1 cellular context compared by ENCODE assay signal in genomic region chrX:107227780-107228485, GRCh38.
A peak's percentile ranks its signal among the peaks of the same experiment; 100 is the strongest.
TF ChIP-seq lines count a peak whose summit lies in the region.

No MANE protein-coding gene starts in this region.

TF ChIP-seq in HepG2, 621 proteins besides CTCF, POLR2A, EP300 and RAD21:
- TF ChIP-seq PCBP2 (optimal IDR thresholded peaks at IDR 0.05; ENCODE audit: low read depth, low read length, poor library complexity, severe bottlenecking) (no peak), ZSCAN31 (CRISPR knock-in tag; IDR thresholded peaks at IDR 0.05; ENCODE audit: low read depth) (no peak), KLF15 (CRISPR knock-in tag; IDR thresholded peaks at IDR 0.05; ENCODE audit: borderline replicate concordance) (no peak), ATF7 (IDR thresholded peaks at IDR 0.05) (peak; percentile 79), ATF7 (CRISPR knock-in tag; IDR thresholded peaks at IDR 0.05) (no peak), ZBTB33 (CRISPR knock-in tag; IDR thresholded peaks at IDR 0.05) (no peak), ZBTB14 (CRISPR knock-in tag; IDR thresholded peaks at IDR 0.05) (no peak)
